Comparison of ENCODE assay signal across 10 cellular contexts in genomic region chr15:25848769-25849430, GRCh38. TPM values are rescaled to one million over a fixed set of nuclear protein-coding genes. Genes with fewer than 3 reads are reported as not detected.
DNase-seq lines count a peak whose midpoint lies in the region; ATAC-seq and TF ChIP-seq lines count a peak whose summit lies in the region.
"Had no signal": no experiment of that assay in that cellular context is flagged by ENCODE, and none has a peak within 500 bp of the region (broad histone marks: within the 10 kb centered on the region; RNA-seq: fewer than 3 reads in every experiment).

No MANE protein-coding gene starts in this region.

- H3K4me1 ChIP-seq in gastroesophageal sphincter (peaks cover 15 to 100% (median 35%) of the 10 kb centered on the region in 3 donors), smooth muscle cell (ENCODE audit: low read depth) (peaks cover 8% of the 10 kb centered on the region)

- POLR2A ChIA-PET in T-cell (lab: Charles Lee), result no interaction called here

- no peaks in the 10 kb centered on the region for H3K27me3 Mint-ChIP-seq in T-helper 2 cell treated with Interferon-gamma antibody and Interleukin-4, amounts not matched to agents 5 μg/mL and 100 μg/mL, for 36 hours (ENCODE audit: low read depth)
- H3K27me3 Mint-ChIP-seq in T-cell, result no peaks in the 10 kb centered on the region

- H3K27ac ChIP-seq in gastroesophageal sphincter (peak overlapping the region; percentile 86 to 98 (median 91)), smooth muscle cell (ENCODE audit: low read depth) (peak overlapping the region; percentile 99)

- no peak for TF ChIP-seq EP300 in gastroesophageal sphincter (IDR thresholded peaks at IDR 0.05)

- H3K4me1 Mint-ChIP-seq in T-helper 2 cell treated with Interferon-gamma antibody and Interleukin-4, amounts not matched to agents 5 μg/mL and 100 μg/mL, for 36 hours (ENCODE audit: low read depth), result peaks cover 81% of the 10 kb centered on the region
- peaks cover 87 to 93% (median 88%) of the 10 kb centered on the region in 3 donors for H3K4me1 Mint-ChIP-seq in T-cell

- H3K36me3 Mint-ChIP-seq in T-helper 2 cell treated with Interferon-gamma antibody and Interleukin-4, amounts not matched to agents 5 μg/mL and 100 μg/mL, for 36 hours (ENCODE audit: low read depth), result peaks cover 56% of the 10 kb centered on the region
- H3K36me3 Mint-ChIP-seq in T-cell, result peaks cover 1% of the 10 kb centered on the region

- H3K4me3 ChIP-seq in gastroesophageal sphincter (peak overlapping the region in 1 of 2 donors; percentile 46), smooth muscle cell (peak overlapping the region; percentile 46)

- peak overlapping the region; percentile 86 for H3K4me2 ChIP-seq in smooth muscle cell

- H2AFZ ChIP-seq in smooth muscle cell (ENCODE audit: low read depth), result no peak overlapping the region

- H3K9ac ChIP-seq in smooth muscle cell (ENCODE audit: low read depth), result peak overlapping the region; percentile 98

- H3K4me3 Mint-ChIP-seq in T-helper 2 cell treated with Interferon-gamma antibody and Interleukin-4, amounts not matched to agents 5 μg/mL and 100 μg/mL, for 36 hours, result peak overlapping the region; percentile 95
- H3K4me3 Mint-ChIP-seq in T-cell, result peak overlapping the region; percentile 88 to 98 (median 97)

- H3K27me3 ChIP-seq in gastroesophageal sphincter (no peaks in the 10 kb centered on the region), smooth muscle cell (ENCODE audit: low read depth) (no peaks in the 10 kb centered on the region)

- H4K20me1 ChIP-seq in smooth muscle cell (ENCODE audit: low read depth), result no peaks in the 10 kb centered on the region

- WGBS in gastroesophageal sphincter (ENCODE audit: low coverage in 1 of 2), 2 donors, result 38 to 41% methylated on average over 5 to 9 of the region's 9 CpGs
- WGBS in smooth muscle cell (ENCODE audit: low lambda C conversion rate), result 29% methylated on average over 9 of the region's 9 CpGs

- ATAC-seq in T-cell (replicated peaks in 1 of 4), result no peak
- ATAC-seq in gastroesophageal sphincter, result no peak

- TF ChIP-seq CTCF in gastroesophageal sphincter (IDR thresholded peaks at IDR 0.05), result no peak
- TF ChIP-seq CTCF in smooth muscle cell (IDR thresholded peaks at IDR 0.05; ENCODE audit: borderline replicate concordance, insufficient read depth, poor library complexity, severe bottlenecking), result no peak

- no peaks in the 10 kb centered on the region for H3K9me3 Mint-ChIP-seq in T-helper 2 cell treated with Interferon-gamma antibody and Interleukin-4, amounts not matched to agents 5 μg/mL and 100 μg/mL, for 36 hours
- H3K9me3 Mint-ChIP-seq in T-cell, result no peaks in the 10 kb centered on the region

- CTCF ChIA-PET in T-cell (lab: Charles Lee), result no interaction called here

- no peak for TF ChIP-seq POLR2A in gastroesophageal sphincter (IDR thresholded peaks at IDR 0.05)

- no peaks in the 10 kb centered on the region for H3F3A ChIP-seq in smooth muscle cell (ENCODE audit: low read depth)

- H3K36me3 ChIP-seq in gastroesophageal sphincter (no peaks in the 10 kb centered on the region), smooth muscle cell (ENCODE audit: low read depth) (no peaks in the 10 kb centered on the region)

- DNase-seq in T-helper 2 cell treated with Interferon-gamma antibody and Interleukin-4, amounts not matched to agents 5 μg/mL and 100 μg/mL, for 36 hours (ENCODE audit: low spot score), result no peak
- no peak for DNase-seq in T-helper 2 cell
- DNase-seq in T-cell, result no peak
- DNase-seq in smooth muscle cell (lab: John Stamatoyannopoulos, UW; ENCODE audit: unreplicated experiment), result no peak
- no peak for DNase-seq in MV-4-11 (lab: John Stamatoyannopoulos, UW)
- DNase-seq in NCI-H2029 (lab: John Stamatoyannopoulos, UW), result no peak
- no peak for DNase-seq in NCI-H1417 (lab: John Stamatoyannopoulos, UW)
- DNase-seq: anterior cingulate cortex had no signal

- H3K79me2 ChIP-seq in smooth muscle cell (ENCODE audit: low read depth), result peaks cover 40% of the 10 kb centered on the region

- H3K27ac Mint-ChIP-seq in T-helper 2 cell treated with Interferon-gamma antibody and Interleukin-4, amounts not matched to agents 5 μg/mL and 100 μg/mL, for 36 hours, result peak overlapping the region; percentile 100
- peak overlapping the region; percentile 98 to 100 for H3K27ac Mint-ChIP-seq in T-cell

- H3K9me3 ChIP-seq in gastroesophageal sphincter (no peaks in the 10 kb centered on the region), smooth muscle cell (replicated peaks; ENCODE audit: low read depth) (no peaks in the 10 kb centered on the region)

RNA-seq across cellular contexts. Expression of gene ATP10A, which starts 14.2 kb away (rescaled TPM):
- total RNA-seq in T-cell (10 to 100 TPM; 37.3 to 65.5 (median 53.4) TPM), gastroesophageal sphincter (10 to 100 TPM; 22.9 to 41.8 (median 24.6) TPM), smooth muscle cell (10.6 and 25.7 TPM in 2 replicates)
- polyA plus RNA-seq in smooth muscle cell, result 6.6 and 12.3 TPM in 2 replicates
- total RNA-seq: pulmonary artery endothelial cell had no signal
